ENCODE assay signal across 16 cellular contexts in genomic region chr10:24416248-24416647, GRCh38.
A peak's percentile ranks its signal among the peaks of the same experiment; 100 is the strongest.
DNase-seq lines count a peak whose midpoint lies in the region; ATAC-seq and TF ChIP-seq lines count a peak whose summit lies in the region.
"Had no signal": no experiment of that assay in that cellular context is flagged by ENCODE, and none has a peak within 500 bp of the region (broad histone marks: within the 10 kb centered on the region; RNA-seq: fewer than 3 reads in every experiment).

No MANE protein-coding gene starts in this region.

- H3K9me3 Mint-ChIP-seq in stimulated activated naive B cell treated with anti-CD40 and anti-IgM and Interleukin-4, amounts not matched to agents 10 μg/mL and 1 μg/mL and 100 μg/mL, for 72 hours: peaks cover 0 to 2% of the 10 kb centered on the region in 2 donors
- H3K9me3 Mint-ChIP-seq: stimulated activated effector memory CD8-positive, alpha-beta T cell treated with anti-CD3 and anti-CD28 coated beads, Interleukin-12 subunit alpha, Interleukin-12 subunit beta, amount 100 ng/mL, for 72 hours had no signal

- H3K36me3 Mint-ChIP-seq in stimulated activated naive B cell treated with anti-CD40 and anti-IgM and Interleukin-4, amounts not matched to agents 10 μg/mL and 1 μg/mL and 100 μg/mL, for 72 hours: no peaks in the 10 kb centered on the region
- H3K36me3 Mint-ChIP-seq: stimulated activated effector memory CD8-positive, alpha-beta T cell treated with anti-CD3 and anti-CD28 coated beads, Interleukin-12 subunit alpha, Interleukin-12 subunit beta, amount 100 ng/mL, for 72 hours had no signal

- peaks cover 7% of the 10 kb centered on the region for H3K4me1 ChIP-seq in colonic mucosa
- H3K4me1 ChIP-seq in lower lobe of right lung: peaks cover 15% of the 10 kb centered on the region
- H3K4me1 ChIP-seq in gastrocnemius medialis: peaks cover 43 to 48% of the 10 kb centered on the region in 2 donors
- peaks cover 25% of the 10 kb centered on the region for H3K4me1 ChIP-seq in vagina

- no peak overlapping the region for H3K4me3 Mint-ChIP-seq in stimulated activated naive B cell treated with anti-CD40 and anti-IgM and Interleukin-4, amounts not matched to agents 10 μg/mL and 1 μg/mL and 100 μg/mL, for 72 hours
- H3K4me3 Mint-ChIP-seq: stimulated activated effector memory CD8-positive, alpha-beta T cell treated with anti-CD3 and anti-CD28 coated beads, Interleukin-12 subunit alpha, Interleukin-12 subunit beta, amount 100 ng/mL, for 72 hours had no signal

- intact Hi-C loops in colonic mucosa (cut with DNase I) (loop anchor here (5.0 kb wide), 1 partner anchor 46 kb away; no protein-coding TSS in a partner anchor), lower lobe of right lung (cut with DNase I) (no loop called here), gastrocnemius medialis (cut with DNase I; ENCODE audit: low total_unique reads) (no loop called here), vagina (cut with DNase I) (no loop called here)

- H3K4me1 Mint-ChIP-seq in stimulated activated naive B cell treated with anti-CD40 and anti-IgM and Interleukin-4, amounts not matched to agents 10 μg/mL and 1 μg/mL and 100 μg/mL, for 72 hours: no peaks in the 10 kb centered on the region
- H3K4me1 Mint-ChIP-seq: stimulated activated effector memory CD8-positive, alpha-beta T cell treated with anti-CD3 and anti-CD28 coated beads, Interleukin-12 subunit alpha, Interleukin-12 subunit beta, amount 100 ng/mL, for 72 hours had no signal

- H3K27me3 Mint-ChIP-seq in stimulated activated naive B cell treated with anti-CD40 and anti-IgM and Interleukin-4, amounts not matched to agents 10 μg/mL and 1 μg/mL and 100 μg/mL, for 72 hours: peaks cover 0 to 6% of the 10 kb centered on the region in 2 donors

- no peaks in the 10 kb centered on the region for H3K9me3 ChIP-seq in colonic mucosa
- H3K9me3 ChIP-seq in lower lobe of right lung: no peaks in the 10 kb centered on the region
- no peaks in the 10 kb centered on the region for H3K9me3 ChIP-seq in gastrocnemius medialis
- H3K9me3 ChIP-seq in vagina: no peaks in the 10 kb centered on the region

- DNase-seq in colonic mucosa (no peak), lower lobe of right lung (no peak), gastrocnemius medialis (peak; percentile 75 to 85), vagina (ENCODE audit: extremely low spot score in 2 of 2) (no peak), HT-29 (ENCODE audit: low spot score) (no peak), DMS153 treated with DMSO at 0.1 percent for 48 hours (lab: John Stamatoyannopoulos, UW; ENCODE audit: unreplicated experiment) (no peak)
- no peak for DNase-seq in stimulated activated naive B cell treated with anti-CD40 and anti-IgM and Interleukin-4, amounts not matched to agents 10 μg/mL and 1 μg/mL and 100 μg/mL, for 72 hours
- DNase-seq: activated CD4-positive, alpha-beta T cell treated with anti-CD3 and anti-CD28 coated beads for 4 hours; activated naive CD4-positive, alpha-beta T cell treated with Interleukin-2 at 50 U/mL for 16 hours; foreskin melanocyte; KG1; NCI-H2081 treated with DMSO at 0.1 percent for 48 hours; NCI-H510A treated with DMSO at 0.1 percent for 48 hours had no signal

- TF ChIP-seq POLR2A in gastrocnemius medialis (IDR thresholded peaks at IDR 0.05): peak; percentile 19 to 35
- no peak for TF ChIP-seq POLR2A in vagina (IDR thresholded peaks at IDR 0.05)

- in situ Hi-C loops in gastrocnemius medialis (cut with MboI; ENCODE audit: low sequenced_read_pairs in 4 of 4): no loop called here

- no peak for TF ChIP-seq CTCF in colonic mucosa (IDR thresholded peaks at IDR 0.05)
- TF ChIP-seq CTCF in lower lobe of right lung (IDR thresholded peaks at IDR 0.05): no peak
- no peak for TF ChIP-seq CTCF in gastrocnemius medialis (IDR thresholded peaks at IDR 0.05 in 4 of 5, conservative IDR thresholded peaks at IDR 0.05 in 1 of 5)
- no peak for TF ChIP-seq CTCF in vagina (IDR thresholded peaks at IDR 0.05)

- H3K9ac ChIP-seq in colonic mucosa (ENCODE audit: low read depth in 2 of 2, low read length in 2 of 2): peak overlapping the region in 1 of 2 donors; percentile 69

- H3K36me3 ChIP-seq in colonic mucosa (no peaks in the 10 kb centered on the region), lower lobe of right lung (no peaks in the 10 kb centered on the region), gastrocnemius medialis (no peaks in the 10 kb centered on the region), vagina (no peaks in the 10 kb centered on the region)

- H3K27me3 ChIP-seq in colonic mucosa: no peaks in the 10 kb centered on the region
- no peaks in the 10 kb centered on the region for H3K27me3 ChIP-seq in lower lobe of right lung (ENCODE audit: low read depth)
- H3K27me3 ChIP-seq in gastrocnemius medialis: no peaks in the 10 kb centered on the region
- H3K27me3 ChIP-seq in vagina: no peaks in the 10 kb centered on the region

- H3K4me3 ChIP-seq in colonic mucosa: no peak overlapping the region
- H3K4me3 ChIP-seq in lower lobe of right lung: no peak overlapping the region
- H3K4me3 ChIP-seq in gastrocnemius medialis: peak overlapping the region in 2 of 4 donors; percentile 2 to 23
- no peak overlapping the region for H3K4me3 ChIP-seq in vagina
- H3K4me3 ChIP-seq: GM12878 had no signal

- peak overlapping the region; percentile 74 for H3K27ac ChIP-seq in colonic mucosa
- H3K27ac ChIP-seq in lower lobe of right lung: peak overlapping the region; percentile 60
- H3K27ac ChIP-seq in gastrocnemius medialis: peak overlapping the region; percentile 84 to 97 (median 92)
- H3K27ac ChIP-seq in vagina: peak overlapping the region; percentile 47

- H3K27ac Mint-ChIP-seq in stimulated activated naive B cell treated with anti-CD40 and anti-IgM and Interleukin-4, amounts not matched to agents 10 μg/mL and 1 μg/mL and 100 μg/mL, for 72 hours: no peak overlapping the region
- H3K27ac Mint-ChIP-seq: stimulated activated effector memory CD8-positive, alpha-beta T cell treated with anti-CD3 and anti-CD28 coated beads, Interleukin-12 subunit alpha, Interleukin-12 subunit beta, amount 100 ng/mL, for 72 hours had no signal

- peak; percentile 56 to 66 for ATAC-seq in lower lobe of right lung
- ATAC-seq in gastrocnemius medialis: peak; percentile 84 to 88
- ATAC-seq in stimulated activated naive B cell treated with anti-CD40 and anti-IgM and Interleukin-4, amounts not matched to agents 10 μg/mL and 1 μg/mL and 100 μg/mL, for 72 hours (replicated peaks): no peak
- ATAC-seq: GM12878; HCT116; stimulated activated effector memory CD8-positive, alpha-beta T cell treated with anti-CD3 and anti-CD28 coated beads, Interleukin-12 subunit alpha, Interleukin-12 subunit beta, amount 100 ng/mL, for 72 hours had no signal

Comparison
In these comparisons a context has a peak if more than half of its experiments do, and no peak if none do; other contexts are left out.
1. DNase-seq: peak in gastrocnemius medialis (2 of 2); none in colonic mucosa (single experiment), lower lobe of right lung (single experiment), vagina (0 of 2), stimulated activated naive B cell treated with anti-CD40 and anti-IgM and Interleukin-4, amounts not matched to agents 10 μg/mL and 1 μg/mL and 100 μg/mL, for 72 hours (single experiment), HT-29 (single experiment) and DMS153 treated with DMSO at 0.1 percent for 48 hours (single experiment).
2. ATAC-seq: peak in lower lobe of right lung (2 of 2) and gastrocnemius medialis (2 of 2); none in stimulated activated naive B cell treated with anti-CD40 and anti-IgM and Interleukin-4, amounts not matched to agents 10 μg/mL and 1 μg/mL and 100 μg/mL, for 72 hours (0 of 2).
3. POLR2A ChIP-seq: peak in gastrocnemius medialis (2 of 2); none in vagina (0 of 2).
4. Peak in every context shown above with its lines, with median percentiles within 50 percentile points of each other: H3K27ac ChIP-seq.